Comparison of ENCODE assay signal across 1 cellular context in the genomic region with DNA sequence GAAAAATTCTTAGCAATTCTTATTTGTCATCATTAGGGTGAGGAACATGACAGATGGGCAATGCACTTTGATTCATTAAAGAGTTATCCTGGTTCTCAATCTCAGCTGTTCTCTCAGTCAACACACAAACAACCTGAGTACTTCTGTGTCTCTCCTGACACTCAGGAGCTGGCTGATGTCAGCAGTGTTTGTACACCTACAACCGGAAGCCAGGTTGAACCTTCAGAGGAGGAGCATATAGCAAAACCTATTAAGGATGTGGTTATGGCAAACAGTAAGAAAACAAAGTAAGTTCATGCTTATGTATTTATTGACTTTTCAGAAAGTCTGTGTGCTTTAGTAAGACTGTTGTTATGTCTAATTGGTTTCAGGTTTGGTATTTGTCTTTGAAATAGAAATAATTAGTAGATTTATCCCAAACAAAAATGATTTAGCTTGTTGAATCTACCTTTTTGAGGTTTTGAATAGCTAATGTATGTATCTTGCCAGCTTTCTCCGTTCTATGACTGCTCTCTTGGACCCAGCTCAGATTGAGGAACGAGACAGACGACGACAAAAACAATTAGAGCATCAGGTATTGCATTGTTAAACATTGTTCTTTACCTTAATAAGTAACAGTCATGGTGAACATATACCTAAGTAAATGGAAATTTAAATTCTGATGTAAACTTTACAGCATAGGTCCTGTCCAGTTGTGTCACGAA.
TF ChIP-seq lines count a peak whose summit lies in the region.

No MANE protein-coding gene starts in this region.

TF ChIP-seq in GM23338, 12 proteins besides CTCF, POLR2A, EP300 and RAD21:
- TF ChIP-seq JUNB (IDR thresholded peaks at IDR 0.05; ENCODE audit: unreplicated experiment) (no peak), ZNF331 (CRISPR knock-in tag; IDR thresholded peaks at IDR 0.05; ENCODE audit: low read depth) (no peak), STAT1 (IDR thresholded peaks at IDR 0.05; ENCODE audit: unreplicated experiment) (no peak), NANOG (IDR thresholded peaks at IDR 0.05; ENCODE audit: borderline replicate concordance) (no peak), POLR2AphosphoS5 (IDR thresholded peaks at IDR 0.05; ENCODE audit: low read depth) (no peak), EZH2 (IDR thresholded peaks at IDR 0.05; ENCODE audit: low read depth, unreplicated experiment) (no peak), ZNF114 (CRISPR knock-in tag; IDR thresholded peaks at IDR 0.05) (no peak), EZH2phosphoT487 (IDR thresholded peaks at IDR 0.05; ENCODE audit: unreplicated experiment) (no peak), CREB1 (CRISPR knock-in tag; IDR thresholded peaks at IDR 0.05; ENCODE audit: low read depth) (no peak)
- TF ChIP-seq, protein P1, sequence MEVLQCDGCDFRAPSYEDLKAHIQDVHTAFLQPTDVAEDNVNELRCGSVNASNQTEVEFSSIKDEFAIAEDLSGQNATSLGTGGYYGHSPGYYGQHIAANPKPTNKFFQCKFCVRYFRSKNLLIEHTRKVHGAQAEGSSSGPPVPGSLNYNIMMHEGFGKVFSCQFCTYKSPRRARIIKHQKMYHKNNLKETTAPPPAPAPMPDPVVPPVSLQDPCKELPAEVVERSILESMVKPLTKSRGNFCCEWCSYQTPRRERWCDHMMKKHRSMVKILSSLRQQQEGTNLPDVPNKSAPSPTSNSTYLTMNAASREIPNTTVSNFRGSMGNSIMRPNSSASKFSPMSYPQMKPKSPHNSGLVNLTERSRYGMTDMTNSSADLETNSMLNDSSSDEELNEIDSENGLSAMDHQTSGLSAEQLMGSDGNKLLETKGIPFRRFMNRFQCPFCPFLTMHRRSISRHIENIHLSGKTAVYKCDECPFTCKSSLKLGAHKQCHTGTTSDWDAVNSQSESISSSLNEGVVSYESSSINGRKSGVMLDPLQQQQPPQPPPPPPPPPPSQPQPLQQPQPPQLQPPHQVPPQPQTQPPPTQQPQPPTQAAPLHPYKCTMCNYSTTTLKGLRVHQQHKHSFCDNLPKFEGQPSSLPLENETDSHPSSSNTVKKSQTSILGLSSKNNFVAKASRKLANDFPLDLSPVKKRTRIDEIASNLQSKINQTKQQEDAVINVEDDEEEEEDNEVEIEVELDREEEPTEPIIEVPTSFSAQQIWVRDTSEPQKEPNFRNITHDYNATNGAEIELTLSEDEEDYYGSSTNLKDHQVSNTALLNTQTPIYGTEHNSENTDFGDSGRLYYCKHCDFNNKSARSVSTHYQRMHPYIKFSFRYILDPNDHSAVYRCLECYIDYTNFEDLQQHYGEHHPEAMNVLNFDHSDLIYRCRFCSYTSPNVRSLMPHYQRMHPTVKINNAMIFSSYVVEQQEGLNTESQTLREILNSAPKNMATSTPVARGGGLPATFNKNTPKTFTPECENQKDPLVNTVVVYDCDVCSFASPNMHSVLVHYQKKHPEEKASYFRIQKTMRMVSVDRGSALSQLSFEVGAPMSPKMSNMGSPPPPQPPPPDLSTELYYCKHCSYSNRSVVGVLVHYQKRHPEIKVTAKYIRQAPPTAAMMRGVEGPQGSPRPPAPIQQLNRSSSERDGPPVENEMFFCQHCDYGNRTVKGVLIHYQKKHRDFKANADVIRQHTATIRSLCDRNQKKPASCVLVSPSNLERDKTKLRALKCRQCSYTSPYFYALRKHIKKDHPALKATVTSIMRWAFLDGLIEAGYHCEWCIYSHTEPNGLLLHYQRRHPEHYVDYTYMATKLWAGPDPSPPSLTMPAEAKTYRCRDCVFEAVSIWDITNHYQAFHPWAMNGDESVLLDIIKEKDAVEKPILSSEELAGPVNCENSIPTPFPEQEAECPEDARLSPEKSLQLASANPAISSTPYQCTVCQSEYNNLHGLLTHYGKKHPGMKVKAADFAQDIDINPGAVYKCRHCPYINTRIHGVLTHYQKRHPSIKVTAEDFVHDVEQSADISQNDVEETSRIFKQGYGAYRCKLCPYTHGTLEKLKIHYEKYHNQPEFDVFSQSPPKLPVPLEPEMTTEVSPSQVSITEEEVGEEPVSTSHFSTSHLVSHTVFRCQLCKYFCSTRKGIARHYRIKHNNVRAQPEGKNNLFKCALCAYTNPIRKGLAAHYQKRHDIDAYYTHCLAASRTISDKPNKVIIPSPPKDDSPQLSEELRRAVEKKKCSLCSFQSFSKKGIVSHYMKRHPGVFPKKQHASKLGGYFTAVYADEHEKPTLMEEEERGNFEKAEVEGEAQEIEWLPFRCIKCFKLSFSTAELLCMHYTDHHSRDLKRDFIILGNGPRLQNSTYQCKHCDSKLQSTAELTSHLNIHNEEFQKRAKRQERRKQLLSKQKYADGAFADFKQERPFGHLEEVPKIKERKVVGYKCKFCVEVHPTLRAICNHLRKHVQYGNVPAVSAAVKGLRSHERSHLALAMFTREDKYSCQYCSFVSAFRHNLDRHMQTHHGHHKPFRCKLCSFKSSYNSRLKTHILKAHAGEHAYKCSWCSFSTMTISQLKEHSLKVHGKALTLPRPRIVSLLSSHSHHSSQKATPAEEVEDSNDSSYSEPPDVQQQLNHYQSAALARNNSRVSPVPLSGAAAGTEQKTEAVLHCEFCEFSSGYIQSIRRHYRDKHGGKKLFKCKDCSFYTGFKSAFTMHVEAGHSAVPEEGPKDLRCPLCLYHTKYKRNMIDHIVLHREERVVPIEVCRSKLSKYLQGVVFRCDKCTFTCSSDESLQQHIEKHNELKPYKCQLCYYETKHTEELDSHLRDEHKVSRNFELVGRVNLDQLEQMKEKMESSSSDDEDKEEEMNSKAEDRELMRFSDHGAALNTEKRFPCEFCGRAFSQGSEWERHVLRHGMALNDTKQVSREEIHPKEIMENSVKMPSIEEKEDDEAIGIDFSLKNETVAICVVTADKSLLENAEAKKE (CRISPR knock-in tag; IDR thresholded peaks at IDR 0.05) = no peak
- TF ChIP-seq, protein P2, sequence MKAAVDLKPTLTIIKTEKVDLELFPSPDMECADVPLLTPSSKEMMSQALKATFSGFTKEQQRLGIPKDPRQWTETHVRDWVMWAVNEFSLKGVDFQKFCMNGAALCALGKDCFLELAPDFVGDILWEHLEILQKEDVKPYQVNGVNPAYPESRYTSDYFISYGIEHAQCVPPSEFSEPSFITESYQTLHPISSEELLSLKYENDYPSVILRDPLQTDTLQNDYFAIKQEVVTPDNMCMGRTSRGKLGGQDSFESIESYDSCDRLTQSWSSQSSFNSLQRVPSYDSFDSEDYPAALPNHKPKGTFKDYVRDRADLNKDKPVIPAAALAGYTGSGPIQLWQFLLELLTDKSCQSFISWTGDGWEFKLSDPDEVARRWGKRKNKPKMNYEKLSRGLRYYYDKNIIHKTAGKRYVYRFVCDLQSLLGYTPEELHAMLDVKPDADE (IDR thresholded peaks at IDR 0.05) = no peak
TF ChIP-seq in GM23338: peak in this region for 0.
